ENCODE assay signal across 17 cellular contexts in genomic region chr11:1487851-1488574, GRCh38. TPM values are rescaled to one million over a fixed set of nuclear protein-coding genes. Genes with fewer than 3 reads are reported as not detected.
DNase-seq lines count a peak whose midpoint lies in the region; ATAC-seq and TF ChIP-seq lines count a peak whose summit lies in the region.
"Had no signal": no experiment of that assay in that cellular context is flagged by ENCODE, and none has a peak within 500 bp of the region (broad histone marks: within the 10 kb centered on the region; RNA-seq: fewer than 3 reads in every experiment).

No MANE protein-coding gene starts in this region.

- H3K4me1 Mint-ChIP-seq in activated CD4-positive, alpha-beta memory T cell treated with anti-CD3 and anti-CD28 coated beads for 36 hours (ENCODE audit: low read depth) = peaks cover 48% of the 10 kb centered on the region
- H3K4me1 Mint-ChIP-seq in activated CD4-positive, alpha-beta memory T cell treated with anti-CD3 and anti-CD28 coated beads, Interleukin-2, amount 10 ng/mL, durations not matched to agents 7 days and 5 days = peaks cover 12% of the 10 kb centered on the region

- intact Hi-C loops in activated CD4-positive, alpha-beta memory T cell treated with anti-CD3 and anti-CD28 coated beads for 36 hours (cut with micrococcal nuclease) = no loop called here
- intact Hi-C loops in ascending aorta (cut with DNase I) (no loop called here), left colon (cut with DNase I, micrococcal nuclease) (no loop called here)

- H3K36me3 Mint-ChIP-seq in activated CD4-positive, alpha-beta memory T cell treated with anti-CD3 and anti-CD28 coated beads for 36 hours = no peaks in the 10 kb centered on the region
- H3K36me3 Mint-ChIP-seq in activated CD4-positive, alpha-beta memory T cell treated with anti-CD3 and anti-CD28 coated beads, Interleukin-2, amount 10 ng/mL, durations not matched to agents 7 days and 5 days (ENCODE audit: low read depth) = no peaks in the 10 kb centered on the region
- H3K36me3 Mint-ChIP-seq: naive B cell had no signal

- H3K27me3 Mint-ChIP-seq in activated CD4-positive, alpha-beta memory T cell treated with anti-CD3 and anti-CD28 coated beads for 36 hours = no peaks in the 10 kb centered on the region
- no peaks in the 10 kb centered on the region for H3K27me3 Mint-ChIP-seq in activated CD4-positive, alpha-beta memory T cell treated with anti-CD3 and anti-CD28 coated beads, Interleukin-2, amount 10 ng/mL, durations not matched to agents 7 days and 5 days
- H3K27me3 Mint-ChIP-seq: naive B cell; stimulated activated naive B cell treated with anti-CD40 and anti-IgM and Interleukin-4, amounts not matched to agents 10 μg/mL and 1 μg/mL and 100 μg/mL, for 72 hours had no signal

- H3K4me3 Mint-ChIP-seq in activated CD4-positive, alpha-beta memory T cell treated with anti-CD3 and anti-CD28 coated beads for 36 hours = no peak overlapping the region
- H3K4me3 Mint-ChIP-seq in activated CD4-positive, alpha-beta memory T cell treated with anti-CD3 and anti-CD28 coated beads, Interleukin-2, amount 10 ng/mL, durations not matched to agents 7 days and 5 days = no peak overlapping the region
- H3K4me3 Mint-ChIP-seq: stimulated activated naive B cell treated with anti-CD40 and anti-IgM and Interleukin-4, amounts not matched to agents 10 μg/mL and 1 μg/mL and 100 μg/mL, for 72 hours had no signal

- DNase-seq in activated CD4-positive, alpha-beta memory T cell treated with anti-CD3 and anti-CD28 coated beads for 36 hours = no peak
- no peak for DNase-seq in activated CD4-positive, alpha-beta memory T cell treated with anti-CD3 and anti-CD28 coated beads, Interleukin-2, amount 10 ng/mL, durations not matched to agents 7 days and 5 days
- DNase-seq in ascending aorta (ENCODE audit: low spot score in 2 of 2) (peak in 1 of 2 donors; percentile 7), left colon (peak in 1 of 2 donors; percentile 30), substantia nigra (lab: John Stamatoyannopoulos, UW) (no peak), NCI-H345 treated with DMSO at 0.1 percent for 48 hours (lab: John Stamatoyannopoulos, UW; ENCODE audit: unreplicated experiment) (no peak), iPS-NIHi11 (ENCODE audit: low spot score) (no peak), HAP-1 (ENCODE audit: low spot score in 2 of 2) (no peak)
- DNase-seq: 8988T; activated effector memory CD4-positive, alpha-beta T cell treated with Interleukin-2 at 50 U/mL for 16 hours; brain microvascular endothelial cell; naive B cell; NCI-H2107; stimulated activated CD4-positive, alpha-beta T cell treated with anti-CD3 and anti-CD28 coated beads, Interleukin-4, amount 100 ng/mL, for 4 hours; stimulated activated naive B cell treated with anti-CD40 and anti-IgM and Interleukin-4, amounts not matched to agents 10 μg/mL and 1 μg/mL and 100 μg/mL, for 72 hours; T1000 had no signal

- CTCF ChIA-PET in activated CD4-positive, alpha-beta memory T cell treated with anti-CD3 and anti-CD28 coated beads for 36 hours (lab: Charles Lee) = no interaction called here
- CTCF ChIA-PET in activated CD4-positive, alpha-beta memory T cell treated with anti-CD3 and anti-CD28 coated beads, Interleukin-2, amount 10 ng/mL, durations not matched to agents 7 days and 5 days (lab: Charles Lee) = interaction anchor here (0.6 kb wide), 1 partner anchor 297 kb away, joined by 3 read pairs; no protein-coding TSS in a partner anchor

- TF ChIP-seq CTCF in ascending aorta (IDR thresholded peaks at IDR 0.05) = peak in 1 of 3 experiments; percentile 13

- POLR2A ChIA-PET in activated CD4-positive, alpha-beta memory T cell treated with anti-CD3 and anti-CD28 coated beads for 36 hours (lab: Charles Lee) = no interaction called here
- POLR2A ChIA-PET in activated CD4-positive, alpha-beta memory T cell treated with anti-CD3 and anti-CD28 coated beads, Interleukin-2, amount 10 ng/mL, durations not matched to agents 7 days and 5 days (lab: Charles Lee) = no interaction called here

- H3K27me3 ChIP-seq in ascending aorta (no peaks in the 10 kb centered on the region), HAP-1 (ENCODE audit: low read depth) (no peaks in the 10 kb centered on the region)
- H3K27me3 ChIP-seq: brain microvascular endothelial cell had no signal

- ATAC-seq in left colon = peak; percentile 13

- H3K27ac ChIP-seq in ascending aorta = peak overlapping the region; percentile 87 to 98
- peak overlapping the region; percentile 30 for H3K27ac ChIP-seq in substantia nigra (ENCODE audit: low read depth, low read length, poor library complexity, severe bottlenecking)
- H3K27ac ChIP-seq: brain microvascular endothelial cell, HL-60 had no signal

- peak overlapping the region in 1 of 2 donors; percentile 62 for H3K4me3 ChIP-seq in ascending aorta
- no peak overlapping the region for H3K4me3 ChIP-seq in HAP-1

- peak overlapping the region; percentile 23 for H3K27ac Mint-ChIP-seq in activated CD4-positive, alpha-beta memory T cell treated with anti-CD3 and anti-CD28 coated beads for 36 hours
- H3K27ac Mint-ChIP-seq in activated CD4-positive, alpha-beta memory T cell treated with anti-CD3 and anti-CD28 coated beads, Interleukin-2, amount 10 ng/mL, durations not matched to agents 7 days and 5 days = no peak overlapping the region

- in situ Hi-C loops in HAP-1 (cut with MboI; ENCODE audit: low sequenced_read_pairs) = no loop called here

- H3K36me3 ChIP-seq in ascending aorta = no peaks in the 10 kb centered on the region
- no peaks in the 10 kb centered on the region for H3K36me3 ChIP-seq in HAP-1 (replicated peaks)
- H3K36me3 ChIP-seq: brain microvascular endothelial cell had no signal

- H3K9me3 ChIP-seq in ascending aorta = no peaks in the 10 kb centered on the region
- H3K9me3 ChIP-seq in HAP-1 = no peaks in the 10 kb centered on the region

- H3K4me1 ChIP-seq in ascending aorta = peaks cover 29 to 54% of the 10 kb centered on the region in 2 donors
- no peaks in the 10 kb centered on the region for H3K4me1 ChIP-seq in HAP-1

- no peaks in the 10 kb centered on the region for H3K9me3 Mint-ChIP-seq in activated CD4-positive, alpha-beta memory T cell treated with anti-CD3 and anti-CD28 coated beads for 36 hours
- no peaks in the 10 kb centered on the region for H3K9me3 Mint-ChIP-seq in activated CD4-positive, alpha-beta memory T cell treated with anti-CD3 and anti-CD28 coated beads, Interleukin-2, amount 10 ng/mL, durations not matched to agents 7 days and 5 days
- H3K9me3 Mint-ChIP-seq: naive B cell; stimulated activated naive B cell treated with anti-CD40 and anti-IgM and Interleukin-4, amounts not matched to agents 10 μg/mL and 1 μg/mL and 100 μg/mL, for 72 hours had no signal

RNA-seq across cellular contexts. Expression of gene MOB2, which starts 1.4 kb away (rescaled TPM):
- total RNA-seq in activated CD4-positive, alpha-beta memory T cell treated with anti-CD3 and anti-CD28 coated beads for 36 hours = 10 to 100 TPM; 15.9 to 17.9 TPM
- total RNA-seq in activated CD4-positive, alpha-beta memory T cell treated with anti-CD3 and anti-CD28 coated beads, Interleukin-2, amount 10 ng/mL, durations not matched to agents 7 days and 5 days = 10 to 100 TPM; 49.5 to 52.9 TPM
- total RNA-seq in ascending aorta (95.4 TPM), left colon (10 to 100 TPM; 48.3 to 55.8 TPM)
